ENCODE assay signal across 12 cellular contexts in the genomic region with DNA sequence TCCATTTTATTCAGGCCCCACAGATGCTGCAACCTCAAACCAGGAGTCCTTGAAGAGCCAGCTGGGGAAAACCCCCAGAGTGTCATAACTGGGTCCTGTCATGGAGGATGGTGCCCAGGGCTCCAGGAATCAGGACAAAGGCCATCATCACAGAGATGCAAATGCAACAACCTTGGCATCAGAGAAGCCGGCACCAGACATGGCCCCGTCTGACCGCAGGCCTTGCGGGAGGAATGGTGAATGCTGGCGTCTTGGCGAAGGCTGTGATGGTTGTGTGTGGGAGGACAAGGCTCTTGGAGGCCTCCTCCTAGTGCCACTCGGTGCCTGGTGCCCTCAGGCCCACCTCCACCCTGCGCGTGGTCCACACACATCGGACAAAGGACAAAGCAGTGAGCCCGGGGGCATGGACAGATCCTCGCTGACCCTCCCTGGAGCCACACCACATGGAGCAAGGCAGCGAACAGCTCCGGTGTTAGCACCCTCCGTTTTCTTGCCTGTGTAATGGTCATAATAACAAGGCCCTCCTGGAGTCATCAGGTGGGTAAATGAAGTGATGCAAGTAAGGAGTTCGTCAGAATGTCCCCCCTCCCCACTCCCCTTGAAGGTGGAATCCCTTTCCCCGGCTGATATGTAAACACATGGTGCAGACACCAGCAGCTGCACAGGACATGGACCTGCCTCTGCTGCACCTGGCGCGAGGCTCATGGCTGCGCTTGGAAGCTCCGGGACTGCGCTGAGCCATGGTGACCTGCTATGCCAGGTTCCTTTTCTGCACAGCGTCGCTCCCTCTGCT.
DNase-seq lines count a peak whose midpoint lies in the region; ATAC-seq and TF ChIP-seq lines count a peak whose summit lies in the region.
"Had no signal": no experiment of that assay in that cellular context is flagged by ENCODE, and none has a peak within 500 bp of the region (broad histone marks: within the 10 kb centered on the region; RNA-seq: fewer than 3 reads in every experiment).

No MANE protein-coding gene starts in this region.

- peak overlapping the region; percentile 49 for H3K18ac ChIP-seq in neuronal stem cell (ENCODE audit: low read length)

- no peaks in the 10 kb centered on the region for H3F3A ChIP-seq in smooth muscle cell (ENCODE audit: low read depth)

- H3K23ac ChIP-seq in neuronal stem cell (ENCODE audit: low read depth, low read length, poor library complexity), result no peak overlapping the region

- H3K4me1 ChIP-seq in neuronal stem cell (ENCODE audit: control insufficient read depth in 2 of 2, insufficient read depth in 1 of 2, low read depth in 1 of 2, low read length in 2 of 2), result peaks cover 0 to 5% of the 10 kb centered on the region in 2 donors
- H3K4me1 ChIP-seq in upper lobe of right lung, result no peaks in the 10 kb centered on the region
- no peaks in the 10 kb centered on the region for H3K4me1 ChIP-seq in smooth muscle cell (ENCODE audit: low read depth)

- no peaks in the 10 kb centered on the region for H3K79me1 ChIP-seq in neuronal stem cell (ENCODE audit: low read depth, low read length)

- WGBS in neuronal stem cell (ENCODE audit: extremely low coverage in 2 of 2, insufficient read length in 2 of 2, insufficient replicate concordance in 1 of 2), 2 donors, result no CpG with 5 or more reads among the region's 24 CpGs
- 85% methylated on average over 19 of the region's 24 CpGs for WGBS in smooth muscle cell (ENCODE audit: low lambda C conversion rate)

- H3K4me3 ChIP-seq in neuronal stem cell (ENCODE audit: low read length in 2 of 2), result peak overlapping the region in 1 of 2 donors; percentile 18
- no peak overlapping the region for H3K4me3 ChIP-seq in upper lobe of right lung
- no peak overlapping the region for H3K4me3 ChIP-seq in smooth muscle cell
- H3K4me3 ChIP-seq: GM12878, GM23248 had no signal

- H3K36me3 ChIP-seq in neuronal stem cell (replicated peaks in 1 of 2; ENCODE audit: control insufficient read depth in 2 of 2, insufficient read depth in 2 of 2, low read length in 2 of 2), result peaks cover 0 to 6% of the 10 kb centered on the region in 2 donors
- H3K36me3 ChIP-seq in upper lobe of right lung, result no peaks in the 10 kb centered on the region
- H3K36me3 ChIP-seq in smooth muscle cell (ENCODE audit: low read depth), result no peaks in the 10 kb centered on the region

- H3K4me2 ChIP-seq in neuronal stem cell (ENCODE audit: insufficient read depth, low read length, poor library complexity, severe bottlenecking), result no peak overlapping the region
- H3K4me2 ChIP-seq in smooth muscle cell, result no peak overlapping the region

- intact Hi-C loops in upper lobe of right lung (cut with DNase I), result no loop called here

- H4K91ac ChIP-seq in neuronal stem cell (ENCODE audit: low read depth, low read length, poor library complexity), result no peak overlapping the region

- peak overlapping the region; percentile 17 for H2BK120ac ChIP-seq in neuronal stem cell (ENCODE audit: low read depth, low read length)

- no peak overlapping the region for H2BK5ac ChIP-seq in neuronal stem cell (ENCODE audit: low read length)

- DNase-seq in ecto neural progenitor cell (ENCODE audit: low spot score) (peak; percentile 29), islet precursor cell (peak; percentile 35), neuronal stem cell (ENCODE audit: low spot score) (no peak), upper lobe of right lung (no peak), NCI-H524 (lab: John Stamatoyannopoulos, UW) (no peak), smooth muscle cell (lab: John Stamatoyannopoulos, UW; ENCODE audit: unreplicated experiment) (no peak)
- DNase-seq: C1 segment of cervical spinal cord; CD4-positive, alpha-beta T cell; DMS79; GM23248 had no signal

- H3K9ac ChIP-seq in neuronal stem cell (ENCODE audit: low read depth, low read length, poor library complexity) (peak overlapping the region; percentile 16), smooth muscle cell (ENCODE audit: low read depth) (no peak overlapping the region)
- H3K9ac ChIP-seq: GM23248 had no signal

- H3K79me2 ChIP-seq in smooth muscle cell (ENCODE audit: low read depth), result no peaks in the 10 kb centered on the region

- H3K9me3 ChIP-seq in neuronal stem cell (replicated peaks in 1 of 2; ENCODE audit: control insufficient read depth in 2 of 2, insufficient read depth in 1 of 2, low read depth in 1 of 2, low read length in 2 of 2), result peaks cover 0 to 7% of the 10 kb centered on the region in 2 donors
- H3K9me3 ChIP-seq in upper lobe of right lung, result no peaks in the 10 kb centered on the region
- no peaks in the 10 kb centered on the region for H3K9me3 ChIP-seq in smooth muscle cell (replicated peaks; ENCODE audit: low read depth)

- no peak overlapping the region for H2AFZ ChIP-seq in neuronal stem cell (ENCODE audit: low read length)
- no peak overlapping the region for H2AFZ ChIP-seq in smooth muscle cell (ENCODE audit: low read depth)
- H2AFZ ChIP-seq: GM23248 had no signal

- TF ChIP-seq CTCF in upper lobe of right lung (IDR thresholded peaks at IDR 0.05) (no peak), smooth muscle cell (IDR thresholded peaks at IDR 0.05; ENCODE audit: borderline replicate concordance, insufficient read depth, poor library complexity, severe bottlenecking) (no peak)

- no peak overlapping the region for H2BK15ac ChIP-seq in neuronal stem cell (ENCODE audit: low read length)

- H4K20me1 ChIP-seq in smooth muscle cell (ENCODE audit: low read depth), result no peaks in the 10 kb centered on the region

- H3K14ac ChIP-seq in neuronal stem cell (ENCODE audit: low read length), result peak overlapping the region; percentile 76

- H2BK12ac ChIP-seq in neuronal stem cell (ENCODE audit: low read length), result peak overlapping the region; percentile 31

- no peak overlapping the region for H3K4ac ChIP-seq in neuronal stem cell (ENCODE audit: low read length)

- H3K27ac ChIP-seq in neuronal stem cell (replicated peaks; ENCODE audit: low read length) (no peak overlapping the region), upper lobe of right lung (no peak overlapping the region), smooth muscle cell (ENCODE audit: low read depth) (no peak overlapping the region)
- H3K27ac ChIP-seq: GM23248 had no signal

- peaks cover 0 to 5% (median 0%) of the 10 kb centered on the region in 3 experiments for H3K27me3 ChIP-seq in neuronal stem cell (ENCODE audit: control insufficient read depth in 3 of 3, insufficient read depth in 3 of 3, low read depth in 1 of 3, low read length in 3 of 3)
- no peaks in the 10 kb centered on the region for H3K27me3 ChIP-seq in upper lobe of right lung
- no peaks in the 10 kb centered on the region for H3K27me3 ChIP-seq in smooth muscle cell (ENCODE audit: low read depth)

- peak overlapping the region; percentile 54 for H2AK5ac ChIP-seq in neuronal stem cell (ENCODE audit: low read depth, low read length)

- H4K8ac ChIP-seq in neuronal stem cell (ENCODE audit: low read depth, low read length), result no peak overlapping the region

- ATAC-seq in upper lobe of right lung, result peak; percentile 15
- ATAC-seq in HG03432 (IDR thresholded peaks at IDR 0.05; ENCODE audit: unreplicated experiment), result no peak
- ATAC-seq: GM12878 had no signal

Comparison
In these comparisons a context has a peak if more than half of its experiments do, and no peak if none do; other contexts are left out.
1. DNase-seq: peak in ecto neural progenitor cell (single experiment) and islet precursor cell (single experiment); none in neuronal stem cell (single experiment), upper lobe of right lung (single experiment), NCI-H524 (0 of 2) and smooth muscle cell (single experiment).